1 cellular context compared by ENCODE assay signal in the genomic region with DNA sequence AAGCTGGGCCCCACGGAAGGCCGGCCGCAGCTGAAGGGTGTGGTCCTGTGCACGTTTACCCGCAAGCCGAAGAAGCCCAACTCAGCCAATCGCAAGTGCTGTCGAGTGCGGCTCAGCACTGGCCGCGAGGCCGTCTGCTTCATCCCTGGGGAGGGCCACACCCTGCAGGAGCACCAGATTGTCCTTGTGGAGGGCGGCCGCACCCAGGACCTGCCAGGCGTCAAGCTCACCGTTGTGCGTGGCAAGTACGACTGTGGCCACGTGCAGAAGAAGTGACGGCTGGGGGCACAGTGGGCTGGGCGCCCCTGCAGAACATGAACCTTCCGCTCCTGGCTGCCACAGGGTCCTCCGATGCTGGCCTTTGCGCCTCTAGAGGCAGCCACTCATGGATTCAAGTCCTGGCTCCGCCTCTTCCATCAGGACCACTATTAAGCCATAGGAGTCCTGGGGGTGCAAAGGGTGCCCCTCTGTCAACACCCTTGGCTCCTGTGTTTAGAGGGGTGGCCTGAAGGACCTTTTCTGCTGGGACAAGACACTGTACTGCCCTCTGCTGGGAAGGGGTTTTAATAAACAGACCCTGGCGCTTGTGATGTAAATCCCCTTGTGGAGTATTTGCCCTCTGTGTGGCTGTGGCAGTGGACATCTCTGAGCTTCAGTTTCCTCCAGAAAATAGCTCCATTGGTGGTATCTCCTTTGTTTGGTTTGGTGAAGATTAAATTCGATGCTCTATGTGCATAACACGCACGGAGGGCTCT.
TF ChIP-seq lines count a peak whose summit lies in the region.

No MANE protein-coding gene starts in this region.

TF ChIP-seq in H1, 55 proteins besides CTCF, POLR2A, EP300 and RAD21:
- TF ChIP-seq MAFK (IDR thresholded peaks at IDR 0.05; ENCODE audit: low read depth, low read length) (no peak), KDM4A (IDR thresholded peaks at IDR 0.05; ENCODE audit: low read depth, low read length, severe bottlenecking) (no peak), CBX5 (IDR thresholded peaks at IDR 0.05; ENCODE audit: low read depth, low read length) (no peak), HDAC6 (IDR thresholded peaks at IDR 0.05; ENCODE audit: low read depth, low read length) (no peak), SUZ12 (IDR thresholded peaks at IDR 0.05; ENCODE audit: low read length) (no peak), SIX5 (IDR thresholded peaks at IDR 0.05; ENCODE audit: low read depth, low read length) (no peak)
